Comparison of ENCODE assay signal across 22 cellular contexts in genomic region chr3:35392187-35392586, GRCh38.
DNase-seq lines count a peak whose midpoint lies in the region; ATAC-seq and TF ChIP-seq lines count a peak whose summit lies in the region.
"Had no signal": no experiment of that assay in that cellular context is flagged by ENCODE, and none has a peak within 500 bp of the region (broad histone marks: within the 10 kb centered on the region; RNA-seq: fewer than 3 reads in every experiment).

No MANE protein-coding gene starts in this region.

- H3K36me3 ChIP-seq in BLaER1 = peaks cover 13% of the 10 kb centered on the region; the same call in 1 of the 2 replicates
- no peaks in the 10 kb centered on the region for H3K36me3 ChIP-seq in endodermal cell (ENCODE audit: control insufficient read depth, insufficient read depth, low read length)
- no peaks in the 10 kb centered on the region for H3K36me3 ChIP-seq in MG63

- no peaks in the 10 kb centered on the region for H3K4me1 Mint-ChIP-seq in endodermal cell
- H3K4me1 Mint-ChIP-seq: B cell; CD14-positive monocyte; CD4-positive, alpha-beta memory T cell; CD4-positive, CD25-positive, alpha-beta regulatory T cell; CD8-positive, alpha-beta memory T cell had no signal

- H3K4me3 Mint-ChIP-seq in endodermal cell = no peak overlapping the region
- H3K4me3 Mint-ChIP-seq: B cell; CD14-positive monocyte; CD4-positive, alpha-beta memory T cell; CD4-positive, CD25-positive, alpha-beta regulatory T cell; CD8-positive, alpha-beta memory T cell had no signal

- peak overlapping the region; percentile 19; the same call in 1 of the 2 replicates for H3K4me3 ChIP-seq in BLaER1
- peak overlapping the region; percentile 7 for H3K4me3 ChIP-seq in endodermal cell (ENCODE audit: low read length)
- H3K4me3 ChIP-seq in MG63 = no peak overlapping the region
- H3K4me3 ChIP-seq: GM12878 had no signal

- 76 to 83% methylated on average over 4 of the region's 4 CpGs for WGBS in endodermal cell (ENCODE audit: insufficient coverage in 1 of 2, insufficient read length in 1 of 2), 2 experiments

- no peaks in the 10 kb centered on the region for H3K27me3 Mint-ChIP-seq in endodermal cell (ENCODE audit: insufficient read depth)
- H3K27me3 Mint-ChIP-seq: B cell; CD4-positive, alpha-beta memory T cell; CD4-positive, CD25-positive, alpha-beta regulatory T cell; CD8-positive, alpha-beta memory T cell had no signal

- CTCF ChIA-PET in HEK293T (lab: Yijun Ruan, JAX) = no interaction called here

- H3K4me1 ChIP-seq in BLaER1 = peaks cover 46% of the 10 kb centered on the region
- H3K4me1 ChIP-seq in endodermal cell (ENCODE audit: control insufficient read depth, insufficient read depth, low read length) = no peaks in the 10 kb centered on the region

- no peaks in the 10 kb centered on the region for H3K36me3 Mint-ChIP-seq in endodermal cell (ENCODE audit: low read depth)
- H3K36me3 Mint-ChIP-seq: CD14-positive monocyte; CD4-positive, alpha-beta memory T cell; CD4-positive, CD25-positive, alpha-beta regulatory T cell; CD8-positive, alpha-beta memory T cell had no signal

- H3K27ac ChIP-seq in BLaER1 (no peak overlapping the region), endodermal cell (ENCODE audit: low read depth, low read length) (no peak overlapping the region)

- POLR2A ChIA-PET in HEK293T (lab: Yijun Ruan, JAX) = no interaction called here

- H3K9ac ChIP-seq in BLaER1 (no peak overlapping the region), endodermal cell (ENCODE audit: extremely low read depth, low read length, poor library complexity, severe bottlenecking) (no peak overlapping the region)

- H3K27me3 ChIP-seq in BLaER1 (no peaks in the 10 kb centered on the region), endodermal cell (ENCODE audit: control insufficient read depth, insufficient read depth, low read length, poor library complexity, severe bottlenecking) (no peaks in the 10 kb centered on the region), MG63 (no peaks in the 10 kb centered on the region)

- H3K27ac Mint-ChIP-seq in endodermal cell = no peak overlapping the region
- H3K27ac Mint-ChIP-seq: B cell; CD14-positive monocyte; CD4-positive, alpha-beta memory T cell; CD4-positive, CD25-positive, alpha-beta regulatory T cell; CD8-positive, alpha-beta memory T cell had no signal

- no peak overlapping the region for H3K4me2 ChIP-seq in BLaER1

- H3K9me3 Mint-ChIP-seq in endodermal cell = peaks cover 32% of the 10 kb centered on the region

- H4K20me1 ChIP-seq in BLaER1 = no peaks in the 10 kb centered on the region

- DNase-seq in endodermal cell (no peak), HEK293T (ENCODE audit: extremely low spot score) (no peak), MG63 (no peak), Right ventricle myocardium superior (no peak)
- DNase-seq: 8988T; AML-193; C1 segment of cervical spinal cord; CD4-positive, alpha-beta memory T cell; CD4-positive, CD25-positive, alpha-beta regulatory T cell; CD8-positive, alpha-beta memory T cell; COR-L47; DMS 273 treated with DMSO at 0.1 percent for 48 hours; DMS153; DMS53; DMS79; DND-41; EL; GDM1 had no signal

- TF ChIP-seq CTCF in endodermal cell (conservative IDR thresholded peaks at IDR 0.05) = no peak

- intact Hi-C loops in Right ventricle myocardium superior (cut with DNase I) = no loop called here

- ATAC-seq in Right ventricle myocardium superior (ENCODE audit: poor library complexity) = no peak
- ATAC-seq: GM12878 had no signal

- H3K9me3 ChIP-seq in BLaER1 (peaks cover 32% of the 10 kb centered on the region), endodermal cell (ENCODE audit: control insufficient read depth, low read length) (peaks cover 29% of the 10 kb centered on the region), MG63 (no peaks in the 10 kb centered on the region)

TF ChIP-seq in HEK293T, 16 proteins besides CTCF, POLR2A, EP300 and RAD21:
- TF ChIP-seq ZNF384 (IDR thresholded peaks at IDR 0.05) (no peak), SUZ12 (IDR thresholded peaks at IDR 0.05) (no peak), FOXM1 (IDR thresholded peaks at IDR 0.05; ENCODE audit: borderline replicate concordance) (no peak), BHLHE40 (IDR thresholded peaks at IDR 0.05; ENCODE audit: borderline replicate concordance) (no peak), ELF4 (IDR thresholded peaks at IDR 0.05) (no peak), FOXA1 (IDR thresholded peaks at IDR 0.05) (no peak), CTBP1 (IDR thresholded peaks at IDR 0.05; ENCODE audit: borderline replicate concordance) (no peak), LEF1 (IDR thresholded peaks at IDR 0.05; ENCODE audit: borderline replicate concordance) (no peak), ARNT (IDR thresholded peaks at IDR 0.05) (no peak), NFRKB (IDR thresholded peaks at IDR 0.05) (no peak), HDGF (IDR thresholded peaks at IDR 0.05; ENCODE audit: borderline replicate concordance) (no peak)
- TF ChIP-seq, protein P1, sequence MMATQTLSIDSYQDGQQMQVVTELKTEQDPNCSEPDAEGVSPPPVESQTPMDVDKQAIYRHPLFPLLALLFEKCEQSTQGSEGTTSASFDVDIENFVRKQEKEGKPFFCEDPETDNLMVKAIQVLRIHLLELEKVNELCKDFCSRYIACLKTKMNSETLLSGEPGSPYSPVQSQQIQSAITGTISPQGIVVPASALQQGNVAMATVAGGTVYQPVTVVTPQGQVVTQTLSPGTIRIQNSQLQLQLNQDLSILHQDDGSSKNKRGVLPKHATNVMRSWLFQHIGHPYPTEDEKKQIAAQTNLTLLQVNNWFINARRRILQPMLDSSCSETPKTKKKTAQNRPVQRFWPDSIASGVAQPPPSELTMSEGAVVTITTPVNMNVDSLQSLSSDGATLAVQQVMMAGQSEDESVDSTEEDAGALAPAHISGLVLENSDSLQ (IDR thresholded peaks at IDR 0.05) = no peak
